9 cellular contexts compared by ENCODE assay signal in genomic region chrX:22429704-22430103, GRCh38.
"Had no signal": no experiment of that assay in that cellular context is flagged by ENCODE, and none has a peak within 500 bp of the region (broad histone marks: within the 10 kb centered on the region; RNA-seq: fewer than 3 reads in every experiment).

No MANE protein-coding gene starts in this region.

- ATAC-seq: HCT116 had no signal

- H3K4me3 ChIP-seq: GM23248, HAP-1 had no signal

- H2AFZ ChIP-seq: GM23248 had no signal

- H3K27ac ChIP-seq: GM23248, HL-60, KMS-11 had no signal

- H3K9ac ChIP-seq: GM23248, KMS-11 had no signal

- H3K9me3 ChIP-seq: HAP-1 had no signal

- DNase-seq: GM23248, GOT3, H7, HFFc6, KBM-7 had no signal

- H3K4me1 ChIP-seq: HAP-1 had no signal

- H3K36me3 ChIP-seq: HAP-1 had no signal

- H3K4me2 ChIP-seq: KMS-11 had no signal
